In the genomic region with DNA sequence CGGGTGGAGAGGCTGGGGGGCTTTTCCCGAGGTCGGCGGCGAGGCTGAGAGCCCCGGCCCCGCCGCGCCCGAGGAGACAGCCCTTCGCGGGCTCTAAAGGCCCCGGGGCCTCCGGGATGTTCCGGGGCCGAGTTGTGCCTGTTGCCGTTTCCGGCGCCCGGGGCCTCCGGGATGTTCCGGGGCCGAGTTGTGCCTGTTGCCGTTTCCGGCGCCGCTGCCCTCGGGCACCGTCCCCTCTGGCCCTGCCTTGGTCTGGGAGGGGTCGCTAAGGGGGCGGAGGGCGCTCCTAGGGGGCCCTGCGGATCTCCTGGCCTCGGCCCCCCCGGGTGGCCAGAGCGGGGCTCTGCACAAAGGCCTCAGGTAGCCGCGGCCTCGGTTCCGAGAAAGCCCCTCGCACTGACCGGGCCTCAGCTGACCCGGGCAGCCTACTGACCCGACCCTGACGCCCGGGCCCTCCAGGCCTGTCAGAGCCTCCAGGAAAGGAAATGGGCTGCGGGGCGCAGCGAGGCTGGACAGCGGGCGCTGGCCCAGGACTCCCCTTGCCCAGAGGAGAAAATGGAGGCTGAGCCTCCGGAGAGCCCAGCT, we compare ENCODE assay signal across 1 cellular context.
TF ChIP-seq lines count a peak whose summit lies in the region.

No MANE protein-coding gene starts in this region.

TF ChIP-seq in HepG2, 621 proteins besides CTCF, POLR2A, EP300 and RAD21 (continued from another document):
- no peak for TF ChIP-seq LCORL (IDR thresholded peaks at IDR 0.05)
- no peak for TF ChIP-seq LCORL (CRISPR knock-in tag; IDR thresholded peaks at IDR 0.05)
- no peak for TF ChIP-seq ASH2L (IDR thresholded peaks at IDR 0.05; ENCODE audit: insufficient read length, low read depth, low read length)
- TF ChIP-seq, protein P1, sequence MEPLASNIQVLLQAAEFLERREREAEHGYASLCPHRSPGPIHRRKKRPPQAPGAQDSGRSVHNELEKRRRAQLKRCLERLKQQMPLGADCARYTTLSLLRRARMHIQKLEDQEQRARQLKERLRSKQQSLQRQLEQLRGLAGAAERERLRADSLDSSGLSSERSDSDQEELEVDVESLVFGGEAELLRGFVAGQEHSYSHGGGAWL (CRISPR knock-in tag; IDR thresholded peaks at IDR 0.05) = no peak
- TF ChIP-seq, protein P2, sequence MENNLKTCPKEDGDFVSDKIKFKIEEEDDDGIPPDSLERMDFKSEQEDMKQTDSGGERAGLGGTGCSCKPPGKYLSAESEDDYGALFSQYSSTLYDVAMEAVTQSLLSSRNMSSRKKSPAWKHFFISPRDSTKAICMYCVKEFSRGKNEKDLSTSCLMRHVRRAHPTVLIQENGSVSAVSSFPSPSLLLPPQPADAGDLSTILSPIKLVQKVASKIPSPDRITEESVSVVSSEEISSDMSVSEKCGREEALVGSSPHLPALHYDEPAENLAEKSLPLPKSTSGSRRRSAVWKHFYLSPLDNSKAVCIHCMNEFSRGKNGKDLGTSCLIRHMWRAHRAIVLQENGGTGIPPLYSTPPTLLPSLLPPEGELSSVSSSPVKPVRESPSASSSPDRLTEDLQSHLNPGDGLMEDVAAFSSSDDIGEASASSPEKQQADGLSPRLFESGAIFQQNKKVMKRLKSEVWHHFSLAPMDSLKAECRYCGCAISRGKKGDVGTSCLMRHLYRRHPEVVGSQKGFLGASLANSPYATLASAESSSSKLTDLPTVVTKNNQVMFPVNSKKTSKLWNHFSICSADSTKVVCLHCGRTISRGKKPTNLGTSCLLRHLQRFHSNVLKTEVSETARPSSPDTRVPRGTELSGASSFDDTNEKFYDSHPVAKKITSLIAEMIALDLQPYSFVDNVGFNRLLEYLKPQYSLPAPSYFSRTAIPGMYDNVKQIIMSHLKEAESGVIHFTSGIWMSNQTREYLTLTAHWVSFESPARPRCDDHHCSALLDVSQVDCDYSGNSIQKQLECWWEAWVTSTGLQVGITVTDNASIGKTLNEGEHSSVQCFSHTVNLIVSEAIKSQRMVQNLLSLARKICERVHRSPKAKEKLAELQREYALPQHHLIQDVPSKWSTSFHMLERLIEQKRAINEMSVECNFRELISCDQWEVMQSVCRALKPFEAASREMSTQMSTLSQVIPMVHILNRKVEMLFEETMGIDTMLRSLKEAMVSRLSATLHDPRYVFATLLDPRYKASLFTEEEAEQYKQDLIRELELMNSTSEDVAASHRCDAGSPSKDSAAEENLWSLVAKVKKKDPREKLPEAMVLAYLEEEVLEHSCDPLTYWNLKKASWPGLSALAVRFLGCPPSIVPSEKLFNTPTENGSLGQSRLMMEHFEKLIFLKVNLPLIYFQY (CRISPR knock-in tag; IDR thresholded peaks at IDR 0.05; ENCODE audit: borderline replicate concordance) = no peak
- peak; percentile 58; the same call in 1 of the 2 replicates for TF ChIP-seq ZBTB7B (CRISPR knock-in tag; IDR thresholded peaks at IDR 0.05)
- TF ChIP-seq TEAD2 (CRISPR knock-in tag; IDR thresholded peaks at IDR 0.05) = 0 out of 2 replicates have a peak, but pooled peaks have one; percentile 8
- 0 out of 2 replicates have a peak, but pooled peaks have one; percentile 15 for TF ChIP-seq ZNF567 (CRISPR knock-in tag; IDR thresholded peaks at IDR 0.05; ENCODE audit: borderline replicate concordance)
- TF ChIP-seq ZNF768 (CRISPR knock-in tag; IDR thresholded peaks at IDR 0.05) = peak; percentile 29; the same call in 1 of the 2 replicates
- TF ChIP-seq, protein P3, sequence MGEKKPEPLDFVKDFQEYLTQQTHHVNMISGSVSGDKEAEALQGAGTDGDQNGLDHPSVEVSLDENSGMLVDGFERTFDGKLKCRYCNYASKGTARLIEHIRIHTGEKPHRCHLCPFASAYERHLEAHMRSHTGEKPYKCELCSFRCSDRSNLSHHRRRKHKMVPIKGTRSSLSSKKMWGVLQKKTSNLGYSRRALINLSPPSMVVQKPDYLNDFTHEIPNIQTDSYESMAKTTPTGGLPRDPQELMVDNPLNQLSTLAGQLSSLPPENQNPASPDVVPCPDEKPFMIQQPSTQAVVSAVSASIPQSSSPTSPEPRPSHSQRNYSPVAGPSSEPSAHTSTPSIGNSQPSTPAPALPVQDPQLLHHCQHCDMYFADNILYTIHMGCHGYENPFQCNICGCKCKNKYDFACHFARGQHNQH (CRISPR knock-in tag; IDR thresholded peaks at IDR 0.05) = no peak
- TF ChIP-seq, protein P4, sequence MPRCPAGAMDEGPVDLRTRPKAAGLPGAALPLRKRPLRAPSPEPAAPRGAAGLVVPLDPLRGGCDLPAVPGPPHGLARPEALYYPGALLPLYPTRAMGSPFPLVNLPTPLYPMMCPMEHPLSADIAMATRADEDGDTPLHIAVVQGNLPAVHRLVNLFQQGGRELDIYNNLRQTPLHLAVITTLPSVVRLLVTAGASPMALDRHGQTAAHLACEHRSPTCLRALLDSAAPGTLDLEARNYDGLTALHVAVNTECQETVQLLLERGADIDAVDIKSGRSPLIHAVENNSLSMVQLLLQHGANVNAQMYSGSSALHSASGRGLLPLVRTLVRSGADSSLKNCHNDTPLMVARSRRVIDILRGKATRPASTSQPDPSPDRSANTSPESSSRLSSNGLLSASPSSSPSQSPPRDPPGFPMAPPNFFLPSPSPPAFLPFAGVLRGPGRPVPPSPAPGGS (CRISPR knock-in tag; IDR thresholded peaks at IDR 0.05) = 0 out of 2 replicates have a peak, but pooled peaks have one; percentile 2
- peak; percentile 14; the same call in 1 of the 2 replicates for TF ChIP-seq HNRNPL (IDR thresholded peaks at IDR 0.05; ENCODE audit: low read depth, low read length)
- 0 out of 2 replicates have a peak, but pooled peaks have one; percentile 3 for TF ChIP-seq SAP130 (CRISPR knock-in tag; IDR thresholded peaks at IDR 0.05; ENCODE audit: low read depth)
